ENCODE assay signal across 21 cellular contexts in genomic region chr5:150303660-150304411, GRCh38. TPM values are rescaled to one million over a fixed set of nuclear protein-coding genes. Genes with fewer than 3 reads are reported as not detected.
DNase-seq lines count a peak whose midpoint lies in the region; ATAC-seq and TF ChIP-seq lines count a peak whose summit lies in the region.
"Had no signal": no experiment of that assay in that cellular context is flagged by ENCODE, and none has a peak within 500 bp of the region (broad histone marks: within the 10 kb centered on the region; RNA-seq: fewer than 3 reads in every experiment).

No MANE protein-coding gene starts in this region.

- TF ChIP-seq EP300 in sigmoid colon (IDR thresholded peaks at IDR 0.05): no peak

- H3K36me3 ChIP-seq in H7 (replicated peaks; ENCODE audit: control insufficient read depth, insufficient read depth, low read length) (no peaks in the 10 kb centered on the region), iPS-18a (ENCODE audit: control insufficient read depth, low read depth, low read length) (no peaks in the 10 kb centered on the region), sigmoid colon (no peaks in the 10 kb centered on the region)
- H3K36me3 ChIP-seq: ascending aorta had no signal

- H3K4me3 ChIP-seq in H7 (ENCODE audit: insufficient read depth, low read depth, low read length) (no peak overlapping the region), iPS-18a (ENCODE audit: low read length) (peak overlapping the region; percentile 63), sigmoid colon (no peak overlapping the region)
- H3K4me3 ChIP-seq: GM12878 had no signal

- H3K36me3 Mint-ChIP-seq in WTC11: no peaks in the 10 kb centered on the region

- TF ChIP-seq POLR2A in sigmoid colon (IDR thresholded peaks at IDR 0.05): no peak

- intact Hi-C loops in sigmoid colon (cut with DNase I): no loop called here

- no peaks in the 10 kb centered on the region for H3K9me3 ChIP-seq in iPS-18a (ENCODE audit: control insufficient read depth, low read depth, low read length)
- H3K9me3 ChIP-seq in sigmoid colon: no peaks in the 10 kb centered on the region
- H3K9me3 ChIP-seq: ascending aorta had no signal

- ATAC-seq in WTC11 (no peak), HG02588 (IDR thresholded peaks at IDR 0.05; ENCODE audit: unreplicated experiment) (no peak), HG03439 (IDR thresholded peaks at IDR 0.05; ENCODE audit: unreplicated experiment) (no peak)
- ATAC-seq: GM12878 had no signal

- peak; percentile 54 for DNase-seq in H7
- DNase-seq in WTC11 (ENCODE audit: low spot score): no peak
- DNase-seq in sigmoid colon: peak; percentile 63
- no peak for DNase-seq in activated CD4-positive, alpha-beta T cell treated with anti-CD3 and anti-CD28 coated beads for 48 hours
- DNase-seq in globus pallidus (ENCODE audit: low spot score): no peak
- DNase-seq: activated CD4-positive, alpha-beta T cell treated with anti-CD3 and anti-CD28 coated beads for 4 hours; activated CD8-positive, alpha-beta memory T cell treated with anti-CD3 and anti-CD28 coated beads, Interleukin-2, amount 50 U/mL, for 48 hours; activated naive CD4-positive, alpha-beta T cell; cortex of kidney; NCI-H1436 treated with DMSO at 0.1 percent for 48 hours; SIG-M5; T1000 had no signal

- H3K27ac Mint-ChIP-seq in WTC11: peak overlapping the region; percentile 84

- whole genome bisulfite sequencing in sigmoid colon, 2 donors: 71 to 76% methylated on average over 7 of the region's 7 CpGs

- peaks cover 17% of the 10 kb centered on the region for H3K27me3 Mint-ChIP-seq in WTC11 (ENCODE audit: low read depth)

- CTCF ChIA-PET in WTC11 (lab: Charles Lee): interaction anchor here (0.6 to 2.6 kb wide), 10 partner anchors 7 to 92 kb away, joined by 3 to 32 read pairs (median 6); partner anchors contain the start of gene CAMK2A

- H3K27me3 ChIP-seq in H7 (ENCODE audit: control insufficient read depth, insufficient read depth, low read length): peaks cover 5% of the 10 kb centered on the region
- peaks cover 19% of the 10 kb centered on the region for H3K27me3 ChIP-seq in iPS-18a (ENCODE audit: control insufficient read depth, insufficient read depth, low read length)
- peaks cover 0 to 11% (median 0%) of the 10 kb centered on the region in 3 donors for H3K27me3 ChIP-seq in sigmoid colon
- H3K27me3 ChIP-seq: ascending aorta had no signal

- POLR2A ChIA-PET in WTC11 (lab: Charles Lee): interaction anchor here (2.0 kb wide), 1 partner anchor 13 kb away, joined by 5 read pairs; no protein-coding TSS in a partner anchor

- TF ChIP-seq CTCF in WTC11 (IDR thresholded peaks at IDR 0.05): no peak
- TF ChIP-seq CTCF in sigmoid colon (IDR thresholded peaks at IDR 0.05): no peak

- H3K9ac ChIP-seq in iPS-18a (ENCODE audit: low read length): no peak overlapping the region

- H3K4me1 Mint-ChIP-seq in WTC11: peaks cover 62% of the 10 kb centered on the region

- H3K27ac ChIP-seq in iPS-18a (ENCODE audit: low read length) (no peak overlapping the region), sigmoid colon (peak overlapping the region; percentile 62 to 86 (median 76))

- peak overlapping the region; percentile 88 for H3K4me3 Mint-ChIP-seq in WTC11

- peaks cover 14% of the 10 kb centered on the region for H3K4me1 ChIP-seq in iPS-18a (ENCODE audit: control insufficient read depth, low read depth, low read length)
- H3K4me1 ChIP-seq in sigmoid colon: peaks cover 0 to 61% (median 44%) of the 10 kb centered on the region in 4 donors

- no peaks in the 10 kb centered on the region for H3K9me3 Mint-ChIP-seq in WTC11

TF ChIP-seq in WTC11, 78 proteins besides CTCF, POLR2A, EP300 and RAD21:
- TF ChIP-seq SOX15 (CRISPR knock-in tag; IDR thresholded peaks at IDR 0.05): no peak
- no peak for TF ChIP-seq TP53 (CRISPR knock-in tag; IDR thresholded peaks at IDR 0.05)
- no peak for TF ChIP-seq E2F1 (CRISPR knock-in tag; IDR thresholded peaks at IDR 0.05)
- peak; percentile 50; the same call in 1 of the 2 replicates for TF ChIP-seq ZNF121 (CRISPR knock-in tag; IDR thresholded peaks at IDR 0.05)

RNA-seq across cellular contexts. Expression of gene ARSI, which starts 1.1 kb away (rescaled TPM):
- 3.2 and 3.6 TPM in 2 replicates for total RNA-seq in H7 (2014; rRNA removed; shearing (Covaris generic))
- total RNA-seq in WTC11 (2021) (5.9 to 6.9 TPM (median 6.6 TPM) in 3 replicates), sigmoid colon (1 to 10 TPM; 1.4 to 3.3 (median 2.3) TPM)
- under 1 TPM in 1 of 3 donors, not detected in 2; 0.63 TPM for polyA plus RNA-seq in sigmoid colon
- total RNA-seq: ascending aorta, GM12878, HT-29 had no signal
- polyA plus RNA-seq: GM12878, neural cell had no signal

RNA-seq across cellular contexts. Expression of gene CAMK2A, which starts 14.3 kb away (rescaled TPM):
- total RNA-seq in H7 (2014; rRNA removed; shearing (Covaris generic)): 0.07 TPM in 1 of 2 replicates, not detected in the other
- total RNA-seq in WTC11 (2021): 0.13 to 0.16 TPM (median 0.14 TPM) in 3 replicates
- total RNA-seq in sigmoid colon: 1 to 10 TPM in 2 of 4 donors, under 1 TPM in 2; 0.49 to 2.1 (median 1.2) TPM
- under 1 TPM in 2 of 3 donors, not detected in 1; 0.44 to 0.60 TPM for polyA plus RNA-seq in sigmoid colon
- total RNA-seq: ascending aorta, epithelial cell of proximal tubule, HT-29 had no signal
- polyA plus RNA-seq: GM12878, liver had no signal

RNA-seq across cellular contexts. Expression of gene TCOF1, which starts 53.7 kb away (rescaled TPM):
- total RNA-seq in H7 (2014; rRNA removed; shearing (Covaris generic)): 108 and 115 TPM in 2 replicates
- total RNA-seq in WTC11 (2021): 130 to 174 TPM (median 133 TPM) in 3 replicates
- total RNA-seq in sigmoid colon: 10 to 100 TPM; 17.4 to 28.1 (median 23.6) TPM
- polyA plus RNA-seq in sigmoid colon: 10 to 100 TPM in 1 of 3 donors, 1 to 10 TPM in 2; 5.4 to 26.4 (median 6.2) TPM

Comparison
In these comparisons a context has a peak if more than half of its experiments do, and no peak if none do; other contexts are left out.
1. DNase-seq: peak in H7 (single experiment) and sigmoid colon (single experiment); none in WTC11 (single experiment), activated CD4-positive, alpha-beta T cell treated with anti-CD3 and anti-CD28 coated beads for 48 hours (single experiment) and globus pallidus (single experiment).